ENCODE assay signal across 8 cellular contexts in genomic region chr14:52835122-52835903, GRCh38. TPM values are rescaled to one million over a fixed set of nuclear protein-coding genes. Genes with fewer than 3 reads are reported as not detected.
DNase-seq lines count a peak whose midpoint lies in the region; ATAC-seq, FAIRE-seq and TF ChIP-seq lines count a peak whose summit lies in the region.

No MANE protein-coding gene starts in this region.

- ATAC-seq in WTC11: peak; percentile 72
- no peak for ATAC-seq in HepG2
- no peak for ATAC-seq in HG02973 (IDR thresholded peaks at IDR 0.05; ENCODE audit: unreplicated experiment)
- ATAC-seq in GM19452 (IDR thresholded peaks at IDR 0.05; ENCODE audit: unreplicated experiment): no peak

- H3K36me3 Mint-ChIP-seq in WTC11: no peaks in the 10 kb centered on the region
- no peaks in the 10 kb centered on the region for H3K36me3 Mint-ChIP-seq in T-helper 2 cell treated with Interferon-gamma antibody and Interleukin-4, amounts not matched to agents 5 μg/mL and 100 μg/mL, for 36 hours (ENCODE audit: low read depth)

- intact Hi-C loops in HepG2 (cut with micrococcal nuclease; ENCODE audit: unreplicated experiment): no loop called here

- H3K27me3 ChIP-seq in HepG2 (ENCODE audit: control insufficient read depth in 1 of 2, insufficient read depth in 2 of 2, low read length in 2 of 2): no peaks in the 10 kb centered on the region

- BruUV-seq in HepG2 (replicated peaks; lab: Mats Ljungman, UMichigan): no TSS peak

- H4K20me1 ChIP-seq in HepG2 (ENCODE audit: insufficient read depth, low read length): no peaks in the 10 kb centered on the region

- CTCF ChIA-PET in WTC11 (lab: Charles Lee) (no interaction called here), HepG2 (lab: Yijun Ruan, JAX; ENCODE audit: low intra/inter-chr PET ratio, low total read pairs) (no interaction called here)

- in situ Hi-C loops in Caki2 (cut with HindIII; ENCODE audit: low pct_unique_long_range_greater_than_20kb, low sequenced_read_pairs): no loop called here
- in situ Hi-C loops in HepG2 (cut with HindIII; ENCODE audit: extremely low pct_ligation_motif_present, low pct_unique_long_range_greater_than_20kb): no loop called here
- in situ Hi-C loops in GM13976 (cut with MboI; ENCODE audit: low sequenced_read_pairs, unreplicated experiment): no loop called here

- no peak overlapping the region for H3K4me2 ChIP-seq in HepG2 (ENCODE audit: low read depth, low read length)

- peaks cover 51% of the 10 kb centered on the region for H3K4me1 Mint-ChIP-seq in WTC11
- H3K4me1 Mint-ChIP-seq in T-helper 2 cell treated with Interferon-gamma antibody and Interleukin-4, amounts not matched to agents 5 μg/mL and 100 μg/mL, for 36 hours (ENCODE audit: low read depth): no peaks in the 10 kb centered on the region

- TF ChIP-seq RAD21 in HepG2 (CRISPR knock-in tag; IDR thresholded peaks at IDR 0.05): no peak

- H3K9me3 Mint-ChIP-seq in WTC11: peaks cover 4% of the 10 kb centered on the region; the same call in 1 of the 2 replicates
- H3K9me3 Mint-ChIP-seq in T-helper 2 cell treated with Interferon-gamma antibody and Interleukin-4, amounts not matched to agents 5 μg/mL and 100 μg/mL, for 36 hours: no peaks in the 10 kb centered on the region

- H3K9me3 ChIP-seq in HepG2 (ENCODE audit: low read length): no peaks in the 10 kb centered on the region

- DNase-seq in Caki2 (ENCODE audit: low read depth) (peak; percentile 44), MV-4-11 (lab: John Stamatoyannopoulos, UW) (peak; percentile 51), WTC11 (ENCODE audit: low spot score) (no peak), HepG2 (ENCODE audit: low spot score) (no peak), GM13976 (ENCODE audit: low spot score) (no peak)
- DNase-seq in T-helper 2 cell treated with Interferon-gamma antibody and Interleukin-4, amounts not matched to agents 5 μg/mL and 100 μg/mL, for 36 hours (ENCODE audit: low spot score): no peak

- no peak for TF ChIP-seq POLR2A in HepG2 (IDR thresholded peaks at IDR 0.05; ENCODE audit: insufficient read depth in 1 of 2, low read depth in 2 of 2, low read length in 2 of 2)

- no peak for TF ChIP-seq EP300 in HepG2 (IDR thresholded peaks at IDR 0.05; ENCODE audit: low read depth in 2 of 2, low read length in 2 of 2)
- TF ChIP-seq EP300 in HepG2 (CRISPR knock-in tag; IDR thresholded peaks at IDR 0.05; ENCODE audit: borderline replicate concordance): no peak

- no peak overlapping the region for H3K9ac ChIP-seq in HepG2 (ENCODE audit: insufficient read depth, low read depth, low read length)

- H3K4me3 Mint-ChIP-seq in WTC11: no peak overlapping the region
- no peak overlapping the region for H3K4me3 Mint-ChIP-seq in T-helper 2 cell treated with Interferon-gamma antibody and Interleukin-4, amounts not matched to agents 5 μg/mL and 100 μg/mL, for 36 hours

- POLR2A ChIA-PET in WTC11 (lab: Charles Lee) (interaction anchor here (0.7 kb wide), 1 partner anchor 16 kb away, joined by 4 read pairs; no protein-coding TSS in a partner anchor), HepG2 (lab: Yijun Ruan, JAX) (no interaction called here)

- no peak overlapping the region for H3K27ac ChIP-seq in HepG2 (ENCODE audit: extremely low read length, insufficient read depth, low read length)

- H2AFZ ChIP-seq in HepG2 (ENCODE audit: low read length): no peak overlapping the region

- H3K79me2 ChIP-seq in HepG2 (ENCODE audit: insufficient read depth, low read length): no peaks in the 10 kb centered on the region

- 90% methylated on average over 12 of the region's 12 CpGs for WGBS in HepG2 (ENCODE audit: low lambda C conversion rate)

- TF ChIP-seq CTCF in WTC11 (IDR thresholded peaks at IDR 0.05) (no peak), HepG2 (CRISPR knock-in tag; IDR thresholded peaks at IDR 0.05) (no peak), GM13976 (IDR thresholded peaks at IDR 0.05; ENCODE audit: borderline replicate concordance, control extremely low read depth, extremely low read depth, insufficient read depth, missing control alignments) (no peak)

- no peaks in the 10 kb centered on the region for H3K27me3 Mint-ChIP-seq in WTC11 (ENCODE audit: low read depth)
- H3K27me3 Mint-ChIP-seq in T-helper 2 cell treated with Interferon-gamma antibody and Interleukin-4, amounts not matched to agents 5 μg/mL and 100 μg/mL, for 36 hours (ENCODE audit: low read depth): peaks cover 13% of the 10 kb centered on the region

- H3K36me3 ChIP-seq in HepG2 (replicated peaks in 1 of 2; ENCODE audit: control insufficient read depth in 1 of 2, insufficient read depth in 2 of 2, low read length in 2 of 2): no peaks in the 10 kb centered on the region

- peak; percentile 28 for FAIRE-seq in HepG2 (lab: Jason Lieb, UNC)

- H3K4me1 ChIP-seq in HepG2 (ENCODE audit: insufficient read depth, low read length): peaks cover 26% of the 10 kb centered on the region

- no peak overlapping the region for H3K4me3 ChIP-seq in HepG2 (replicated peaks in 1 of 3; ENCODE audit: insufficient read depth in 1 of 3, low read depth in 2 of 3, low read length in 3 of 3)

- H3K27ac Mint-ChIP-seq in WTC11: peak overlapping the region; percentile 63
- H3K27ac Mint-ChIP-seq in T-helper 2 cell treated with Interferon-gamma antibody and Interleukin-4, amounts not matched to agents 5 μg/mL and 100 μg/mL, for 36 hours: no peak overlapping the region

TF ChIP-seq in WTC11, 78 proteins besides CTCF, POLR2A, EP300 and RAD21 (continues in another document):
- TF ChIP-seq NR2C2 (CRISPR knock-in tag; IDR thresholded peaks at IDR 0.05) (no peak), IRF1 (CRISPR knock-in tag; IDR thresholded peaks at IDR 0.05) (no peak), ZNF396 (CRISPR knock-in tag; IDR thresholded peaks at IDR 0.05; ENCODE audit: borderline replicate concordance) (no peak)

TF ChIP-seq in HepG2, 621 proteins besides CTCF, POLR2A, EP300 and RAD21:
- TF ChIP-seq ZNF761 (CRISPR knock-in tag; conservative IDR thresholded peaks at IDR 0.05): no peak
- TF ChIP-seq MIXL1 (CRISPR knock-in tag; IDR thresholded peaks at IDR 0.05): peak; percentile 50; the same call in 1 of the 2 replicates

RNA-seq across cellular contexts. Expression of gene GNPNAT1, which starts 43.9 kb away (rescaled TPM):
- total RNA-seq in Caki2 (2014; rRNA removed; shearing (Covaris generic); ENCODE audit: low replicate concordance): 19.5 and 24.0 TPM in 2 replicates
- total RNA-seq in WTC11 (2021) (39.5 to 43.5 TPM (median 43.5 TPM) in 3 replicates), HepG2 (2016; rRNA removed; fragmentation: Illumina TruSeq; extraction: Trizol) (54.9 and 89.6 TPM in 2 replicates)
- 14.3 and 18.1 TPM in 2 replicates for total RNA-seq in HepG2 (2016; cell fraction: cytosol; rRNA removed; fragmentation: Illumina TruSeq; extraction: Trizol; ENCODE audit: low read depth)
- 55.8 and 86.2 TPM in 2 replicates for total RNA-seq in HepG2 (2016; cell fraction: insoluble cytoplasmic fraction; rRNA removed; fragmentation: Illumina TruSeq; extraction: Trizol)
- 41.0 and 43.6 TPM in 2 replicates for total RNA-seq in HepG2 (2016; cell fraction: membrane; rRNA removed; fragmentation: Illumina TruSeq; extraction: Trizol)
- 28.5 and 31.1 TPM in 2 replicates for total RNA-seq in HepG2 (2016; cell fraction: nucleus; rRNA removed; fragmentation: Illumina TruSeq; extraction: Trizol)
- 28.6 and 38.3 TPM in 2 replicates for polyA plus RNA-seq in HepG2 (2011; rRNA removed)
- polyA plus RNA-seq in HepG2 (2011; cell fraction: cytosol; rRNA removed): 24.4 and 32.3 TPM in 2 replicates
- 6.7 and 12.7 TPM in 2 replicates for polyA plus RNA-seq in HepG2 (2011; cell fraction: nucleus; rRNA removed)
- polyA plus RNA-seq in HepG2 (2012): 36.3 and 47.9 TPM in 2 replicates
- polyA plus RNA-seq in HepG2 (2016; cell fraction: cytosol; fragmentation: Illumina TruSeq; extraction: Trizol; ENCODE audit: low read depth): 23.3 and 26.6 TPM in 2 replicates
- 113 and 116 TPM in 2 replicates for polyA plus RNA-seq in HepG2 (2016; cell fraction: insoluble cytoplasmic fraction; fragmentation: Illumina TruSeq; extraction: Trizol; ENCODE audit: low read depth)
- 44.1 and 47.6 TPM in 2 replicates for polyA plus RNA-seq in HepG2 (2016; cell fraction: membrane; fragmentation: Illumina TruSeq; extraction: Trizol; ENCODE audit: low read depth)
- polyA plus RNA-seq in HepG2 (2016; cell fraction: nucleus; fragmentation: Illumina TruSeq; extraction: Trizol; ENCODE audit: insufficient read depth, low read depth): 46.0 and 46.3 TPM in 2 replicates
- 25.8 and 48.5 TPM in 2 replicates for polyA minus RNA-seq in HepG2 (2011; rRNA and poly(A)+ RNA removed; ENCODE audit: low replicate concordance)
- 21.1 and 27.0 TPM in 2 replicates for polyA minus RNA-seq in HepG2 (2011; cell fraction: cytosol; rRNA and poly(A)+ RNA removed)
- polyA minus RNA-seq in HepG2 (2011; cell fraction: nucleus; rRNA and poly(A)+ RNA removed): 29.3 and 34.5 TPM in 2 replicates

Comparison
In these comparisons a context has a peak if more than half of its experiments do, and no peak if none do; other contexts are left out.
1. DNase-seq: peak in Caki2 (single experiment) and MV-4-11 (single experiment); none in WTC11 (single experiment), HepG2 (single experiment), GM13976 (single experiment) and T-helper 2 cell treated with Interferon-gamma antibody and Interleukin-4, amounts not matched to agents 5 μg/mL and 100 μg/mL, for 36 hours (single experiment).